In genomic region chr2:111909997-111910396, GRCh38 we compare ENCODE assay signal across 8 cellular contexts. TPM values are rescaled to one million over a fixed set of nuclear protein-coding genes. Genes with fewer than 3 reads are reported as not detected.
DNase-seq lines count a peak whose midpoint lies in the region; ATAC-seq and TF ChIP-seq lines count a peak whose summit lies in the region.
"Not testable (repeated sequence)": the region's sequence is repeated elsewhere in the genome, so short reads cannot be mapped to it uniquely, and the experiment has no call there.
"Had no signal": no experiment of that assay in that cellular context is flagged by ENCODE, and none has a peak within 500 bp of the region (broad histone marks: within the 10 kb centered on the region; RNA-seq: fewer than 3 reads in every experiment).

No MANE protein-coding gene starts in this region.

- TF ChIP-seq CTCF in left ventricle myocardium inferior (IDR thresholded peaks at IDR 0.05; ENCODE audit: borderline replicate concordance); right lobe of liver (IDR thresholded peaks at IDR 0.05); nephron (IDR thresholded peaks at IDR 0.05; ENCODE audit: unreplicated experiment in 3 of 3); smooth muscle cell (IDR thresholded peaks at IDR 0.05; ENCODE audit: borderline replicate concordance, insufficient read depth, poor library complexity, severe bottlenecking); thyroid gland (IDR thresholded peaks at IDR 0.05): not testable (repeated sequence)

- H3K9me3 ChIP-seq in left ventricle myocardium inferior (replicated peaks); right lobe of liver; mesodermal cell (ENCODE audit: control insufficient read depth, low read length); smooth muscle cell (replicated peaks; ENCODE audit: low read depth); thyroid gland: not testable (repeated sequence)

- TF ChIP-seq POLR2A in right lobe of liver (IDR thresholded peaks at IDR 0.05); thyroid gland (IDR thresholded peaks at IDR 0.05): not testable (repeated sequence)

- H3K4me3 ChIP-seq in left ventricle myocardium inferior; right lobe of liver; mesodermal cell (ENCODE audit: extremely low read depth, insufficient read depth, low read length, poor library complexity, severe bottlenecking); smooth muscle cell; thyroid gland (replicated peaks in 1 of 3): not testable (repeated sequence)

- H3F3A ChIP-seq in smooth muscle cell (ENCODE audit: low read depth) = not testable (repeated sequence)

- H2AFZ ChIP-seq in smooth muscle cell (ENCODE audit: low read depth) = not testable (repeated sequence)

- not testable (repeated sequence) for H3K4me3 Mint-ChIP-seq in nephron

- not testable (repeated sequence) for H3K27me3 Mint-ChIP-seq in nephron (ENCODE audit: low read depth)

- H3K27ac Mint-ChIP-seq in nephron = peak overlapping the region; percentile 94 to 98 (median 97)

- not testable (repeated sequence) for H3K9me3 Mint-ChIP-seq in nephron

- not testable (repeated sequence) for H3K27me3 ChIP-seq in left ventricle myocardium inferior (ENCODE audit: low read depth); right lobe of liver; smooth muscle cell (ENCODE audit: low read depth); thyroid gland

- H4K20me1 ChIP-seq in smooth muscle cell (ENCODE audit: low read depth) = not testable (repeated sequence)

- not testable (repeated sequence) for H3K36me3 Mint-ChIP-seq in nephron (ENCODE audit: low read depth)

- H3K79me2 ChIP-seq in smooth muscle cell (ENCODE audit: low read depth) = peaks cover 58% of the 10 kb centered on the region

- H3K9ac ChIP-seq in smooth muscle cell (ENCODE audit: low read depth) = not testable (repeated sequence)

- WGBS in right lobe of liver (ENCODE audit: insufficient coverage, low coverage, low lambda C conversion rate, missing lambda C conversion rate) = 83% methylated on average over 3 of the region's 4 CpGs
- 93% methylated on average over 2 to 4 of the region's 4 CpGs for WGBS in mesodermal cell (ENCODE audit: insufficient coverage in 2 of 2), 2 experiments
- WGBS in smooth muscle cell (ENCODE audit: low lambda C conversion rate) = 85% methylated on average over 3 of the region's 4 CpGs
- 81 to 84% methylated on average over 4 of the region's 4 CpGs for WGBS in thyroid gland, 2 donors

- not testable (repeated sequence) for DNase-seq in left ventricle myocardium inferior; right lobe of liver; smooth muscle cell (lab: John Stamatoyannopoulos, UW; ENCODE audit: unreplicated experiment); thyroid gland
- peak; percentile 30 for DNase-seq in islet precursor cell

- H3K4me1 ChIP-seq in left ventricle myocardium inferior = peaks cover 69% of the 10 kb centered on the region
- peaks cover 0 to 76% (median 32%) of the 10 kb centered on the region in 4 donors for H3K4me1 ChIP-seq in right lobe of liver
- H3K4me1 ChIP-seq in mesodermal cell (ENCODE audit: control insufficient read depth, insufficient read depth, low read length, poor library complexity, severe bottlenecking) = peaks cover 27% of the 10 kb centered on the region
- H3K4me1 ChIP-seq in smooth muscle cell (ENCODE audit: low read depth) = peaks cover 36% of the 10 kb centered on the region
- H3K4me1 ChIP-seq in thyroid gland = peaks cover 62 to 73% of the 10 kb centered on the region in 2 donors

- peaks cover 50% of the 10 kb centered on the region for H3K4me1 Mint-ChIP-seq in nephron

- peak overlapping the region; percentile 65 for H3K27ac ChIP-seq in left ventricle myocardium inferior (replicated peaks)
- peak overlapping the region in 2 of 3 donors; percentile 35 to 73 for H3K27ac ChIP-seq in right lobe of liver
- H3K27ac ChIP-seq in mesodermal cell (ENCODE audit: low read depth, low read length, severe bottlenecking) = peak overlapping the region; percentile 81
- H3K27ac ChIP-seq in smooth muscle cell (ENCODE audit: low read depth) = peak overlapping the region; percentile 46
- H3K27ac ChIP-seq in thyroid gland = peak overlapping the region in 2 of 3 donors; percentile 71 to 78

- not testable (repeated sequence) for H3K36me3 ChIP-seq in left ventricle myocardium inferior; right lobe of liver; mesodermal cell (ENCODE audit: control insufficient read depth, insufficient read depth, low read length); smooth muscle cell (ENCODE audit: low read depth); thyroid gland

- peak overlapping the region; percentile 66 for H3K4me2 ChIP-seq in smooth muscle cell

- ATAC-seq in right lobe of liver = not testable (repeated sequence)

- intact Hi-C loops in left ventricle myocardium inferior (cut with micrococcal nuclease); right lobe of liver (cut with DNase I); thyroid gland (cut with DNase I): not testable (repeated sequence)

RNA-seq across cellular contexts. Expression of gene MERTK, which starts 11.6 kb away (rescaled TPM):
- total RNA-seq in left ventricle myocardium inferior (4.7 TPM), right lobe of liver (10 to 100 TPM; 10.6 to 18.3 (median 13.1) TPM), smooth muscle cell (9.4 and 13.0 TPM in 2 replicates), thyroid gland (10 to 100 TPM; 23.5 to 36.7 (median 32.9) TPM)
- polyA plus RNA-seq in mesodermal cell (2013, experiment 1 of 2) = 15.7 TPM
- 18.9 TPM for polyA plus RNA-seq in mesodermal cell (2013, experiment 2 of 2)
- 4.6 and 5.1 TPM in 2 replicates for polyA plus RNA-seq in smooth muscle cell
- polyA plus RNA-seq: CD4-positive, CD25-positive, alpha-beta regulatory T cell had no signal

RNA-seq across cellular contexts. Expression of gene ANAPC1, which starts 26.0 kb away (rescaled TPM):
- total RNA-seq in left ventricle myocardium inferior (17.0 TPM), right lobe of liver (10 to 100 TPM; 14.4 to 40.3 (median 17.7) TPM), smooth muscle cell (33.8 and 39.7 TPM in 2 replicates), thyroid gland (10 to 100 TPM; 40.6 to 62.6 (median 55.1) TPM)
- polyA plus RNA-seq in mesodermal cell (2013, experiment 1 of 2) = 30.4 TPM
- polyA plus RNA-seq in mesodermal cell (2013, experiment 2 of 2) = 27.5 TPM
- 8.4 and 11.9 TPM in 2 replicates for polyA plus RNA-seq in smooth muscle cell
